In the genomic region with DNA sequence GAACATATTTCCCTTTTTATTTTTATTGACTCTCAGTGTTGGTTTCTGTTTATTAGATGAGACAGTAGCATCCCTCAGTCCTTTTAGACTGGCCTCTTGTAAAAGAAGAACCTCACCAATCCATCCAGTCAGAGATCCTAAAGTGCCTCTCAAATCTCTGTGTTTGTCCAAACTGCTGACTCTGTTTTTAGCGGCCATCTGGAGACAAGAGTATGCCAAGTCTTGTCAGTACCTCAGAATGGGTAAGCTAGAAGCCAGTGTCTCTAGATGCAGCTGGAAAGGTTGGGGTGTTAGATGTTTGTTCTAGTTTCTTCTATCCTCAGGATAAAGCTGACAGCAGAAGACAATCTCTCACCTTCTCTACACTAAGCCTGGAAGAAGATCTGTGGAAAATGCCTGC, we compare ENCODE assay signal across 28 cellular contexts.
"Had no signal": no experiment of that assay in that cellular context is flagged by ENCODE, and none has a peak within 500 bp of the region (broad histone marks: within the 10 kb centered on the region; RNA-seq: fewer than 3 reads in every experiment).

No MANE protein-coding gene starts in this region.

- H3K4me3 ChIP-seq: adrenal gland, body of pancreas, esophagus muscularis mucosa, gastroesophageal sphincter, heart right ventricle had no signal

- H3K36me3 ChIP-seq: adrenal gland, esophagus muscularis mucosa, gastroesophageal sphincter, heart right ventricle had no signal

- H3K27me3 ChIP-seq: adrenal gland, body of pancreas, esophagus muscularis mucosa, gastroesophageal sphincter, heart right ventricle had no signal

- H3K27ac ChIP-seq: adrenal gland, body of pancreas, esophagus muscularis mucosa, gastroesophageal sphincter, heart right ventricle had no signal

- H3K9me3 ChIP-seq: adrenal gland, body of pancreas, esophagus muscularis mucosa had no signal

- ATAC-seq: activated CD4-positive, alpha-beta T cell treated with anti-CD3 and anti-CD28 coated beads for 36 hours; activated CD8-positive, alpha-beta memory T cell treated with anti-CD3 and anti-CD28 coated beads, Interleukin-2, amount 10 ng/mL, durations not matched to agents 7 days and 5 days; activated CD8-positive, alpha-beta T cell treated with anti-CD3 and anti-CD28 coated beads, Interleukin-2, amount 10 ng/mL, durations not matched to agents 7 days and 5 days; activated naive CD8-positive, alpha-beta T cell treated with anti-CD3 and anti-CD28 coated beads, Interleukin-2, amount 50 U/mL, for 24 hours; body of pancreas; effector memory CD8-positive, alpha-beta T cell; gastroesophageal sphincter; heart right ventricle had no signal

- H3K4me1 ChIP-seq: adrenal gland, body of pancreas, esophagus muscularis mucosa, gastroesophageal sphincter, heart right ventricle had no signal

- DNase-seq: activated CD4-positive, alpha-beta memory T cell treated with anti-CD3 and anti-CD28 coated beads for 36 hours; activated CD4-positive, alpha-beta T cell treated with anti-CD3 and anti-CD28 coated beads for 36 hours; activated CD4-positive, alpha-beta T cell treated with anti-CD3 and anti-CD28 coated beads, Interleukin-2, amount 10 ng/mL, durations not matched to agents 24 days and 14 days; activated CD4-positive, CD25-positive, alpha-beta regulatory T cell; activated CD4-positive, CD25-positive, alpha-beta regulatory T cell treated with anti-CD3 and anti-CD28 coated beads, Interleukin-2, amount 50 U/mL, for 72 hours; activated CD8-positive, alpha-beta memory T cell treated with anti-CD3 and anti-CD28 coated beads, Interleukin-2, amount 10 ng/mL, durations not matched to agents 7 days and 5 days; activated CD8-positive, alpha-beta memory T cell treated with anti-CD3 and anti-CD28 coated beads, Interleukin-2, amount 50 U/mL, for 4 hours; activated CD8-positive, alpha-beta T cell treated with anti-CD3 and anti-CD28 coated beads, Interleukin-2, amount 10 ng/mL, durations not matched to agents 7 days and 5 days; activated effector memory CD4-positive, alpha-beta T cell treated with anti-CD3 and anti-CD28 coated beads, Interleukin-2, amount 50 U/mL, for 16 hours; activated naive CD4-positive, alpha-beta T cell treated with anti-CD3 and anti-CD28 coated beads for 36 hours; activated naive CD8-positive, alpha-beta T cell treated with anti-CD3 and anti-CD28 coated beads for 36 hours; activated naive CD8-positive, alpha-beta T cell treated with anti-CD3 and anti-CD28 coated beads, Interleukin-2, amount 50 U/mL, for 24 hours; activated T-cell treated with anti-CD3 and anti-CD28 coated beads, Interleukin-2, amount 50 U/mL, for 1 hour; activated T-cell treated with anti-CD3 and anti-CD28 coated beads, Interleukin-2, amount 50 U/mL, for 48 hours; adrenal gland; amygdala; aorta; body of pancreas; cortex of kidney; dermis blood vessel endothelial cell; effector CD4-positive, alpha-beta T cell; effector memory CD8-positive, alpha-beta T cell; erythroblast; foreskin melanocyte; heart right ventricle; T-helper 2 cell had no signal
